In genomic region chr1:35386954-35387353, GRCh38 we compare ENCODE assay signal across 2 cellular contexts.
A peak's percentile ranks its signal among the peaks of the same experiment; 100 is the strongest.
TF ChIP-seq lines count a peak whose summit lies in the region.

No MANE protein-coding gene starts in this region.

TF ChIP-seq in liver, 16 proteins besides CTCF, POLR2A, EP300 and RAD21 (continued from another document):
- TF ChIP-seq ZBTB33 (IDR thresholded peaks at IDR 0.05): no peak
- peak; percentile 17 for TF ChIP-seq FOXA2 (IDR thresholded peaks at IDR 0.05)
- TF ChIP-seq YY1 (IDR thresholded peaks at IDR 0.05): no peak
- no peak for TF ChIP-seq JUND (IDR thresholded peaks at IDR 0.05)

TF ChIP-seq in HepG2, 621 proteins besides CTCF, POLR2A, EP300 and RAD21 (continued from another document):
- TF ChIP-seq SIX1 (CRISPR knock-in tag; IDR thresholded peaks at IDR 0.05; ENCODE audit: borderline replicate concordance) (no peak), REPIN1 (CRISPR knock-in tag; IDR thresholded peaks at IDR 0.05; ENCODE audit: borderline replicate concordance, low read depth) (no peak), JUNB (CRISPR knock-in tag; IDR thresholded peaks at IDR 0.05; ENCODE audit: borderline replicate concordance) (no peak), RBM22 (optimal IDR thresholded peaks at IDR 0.05; ENCODE audit: low read length) (no peak), REXO4 (CRISPR knock-in tag; IDR thresholded peaks at IDR 0.05; ENCODE audit: borderline replicate concordance) (no peak), NFAT5 (CRISPR knock-in tag; IDR thresholded peaks at IDR 0.05) (no peak), NFE2L1 (CRISPR knock-in tag; IDR thresholded peaks at IDR 0.05; ENCODE audit: borderline replicate concordance) (no peak)
TF ChIP-seq in HepG2: peak in this region for 0.
